Comparison of ENCODE assay signal across 1 cellular context in the genomic region with DNA sequence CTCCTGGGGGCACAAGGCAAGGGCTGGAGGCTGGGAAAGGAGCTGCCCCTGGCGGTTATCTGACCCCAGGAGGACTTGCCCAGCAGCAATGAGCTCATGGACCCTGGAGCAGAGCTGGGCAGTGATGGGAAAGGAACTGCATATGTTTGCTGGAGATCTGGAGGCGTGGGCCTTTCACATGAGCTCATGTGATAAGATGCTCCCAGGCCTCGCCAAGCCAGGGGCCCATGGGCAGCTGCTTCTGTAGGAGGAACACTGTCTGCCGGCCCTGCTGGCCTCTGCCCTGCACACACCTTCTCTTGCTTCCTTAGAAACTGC.
TF ChIP-seq lines count a peak whose summit lies in the region.

No MANE protein-coding gene starts in this region.

TF ChIP-seq in GM23338, 12 proteins besides CTCF, POLR2A, EP300 and RAD21 (continued from another document):
- TF ChIP-seq, protein P1, sequence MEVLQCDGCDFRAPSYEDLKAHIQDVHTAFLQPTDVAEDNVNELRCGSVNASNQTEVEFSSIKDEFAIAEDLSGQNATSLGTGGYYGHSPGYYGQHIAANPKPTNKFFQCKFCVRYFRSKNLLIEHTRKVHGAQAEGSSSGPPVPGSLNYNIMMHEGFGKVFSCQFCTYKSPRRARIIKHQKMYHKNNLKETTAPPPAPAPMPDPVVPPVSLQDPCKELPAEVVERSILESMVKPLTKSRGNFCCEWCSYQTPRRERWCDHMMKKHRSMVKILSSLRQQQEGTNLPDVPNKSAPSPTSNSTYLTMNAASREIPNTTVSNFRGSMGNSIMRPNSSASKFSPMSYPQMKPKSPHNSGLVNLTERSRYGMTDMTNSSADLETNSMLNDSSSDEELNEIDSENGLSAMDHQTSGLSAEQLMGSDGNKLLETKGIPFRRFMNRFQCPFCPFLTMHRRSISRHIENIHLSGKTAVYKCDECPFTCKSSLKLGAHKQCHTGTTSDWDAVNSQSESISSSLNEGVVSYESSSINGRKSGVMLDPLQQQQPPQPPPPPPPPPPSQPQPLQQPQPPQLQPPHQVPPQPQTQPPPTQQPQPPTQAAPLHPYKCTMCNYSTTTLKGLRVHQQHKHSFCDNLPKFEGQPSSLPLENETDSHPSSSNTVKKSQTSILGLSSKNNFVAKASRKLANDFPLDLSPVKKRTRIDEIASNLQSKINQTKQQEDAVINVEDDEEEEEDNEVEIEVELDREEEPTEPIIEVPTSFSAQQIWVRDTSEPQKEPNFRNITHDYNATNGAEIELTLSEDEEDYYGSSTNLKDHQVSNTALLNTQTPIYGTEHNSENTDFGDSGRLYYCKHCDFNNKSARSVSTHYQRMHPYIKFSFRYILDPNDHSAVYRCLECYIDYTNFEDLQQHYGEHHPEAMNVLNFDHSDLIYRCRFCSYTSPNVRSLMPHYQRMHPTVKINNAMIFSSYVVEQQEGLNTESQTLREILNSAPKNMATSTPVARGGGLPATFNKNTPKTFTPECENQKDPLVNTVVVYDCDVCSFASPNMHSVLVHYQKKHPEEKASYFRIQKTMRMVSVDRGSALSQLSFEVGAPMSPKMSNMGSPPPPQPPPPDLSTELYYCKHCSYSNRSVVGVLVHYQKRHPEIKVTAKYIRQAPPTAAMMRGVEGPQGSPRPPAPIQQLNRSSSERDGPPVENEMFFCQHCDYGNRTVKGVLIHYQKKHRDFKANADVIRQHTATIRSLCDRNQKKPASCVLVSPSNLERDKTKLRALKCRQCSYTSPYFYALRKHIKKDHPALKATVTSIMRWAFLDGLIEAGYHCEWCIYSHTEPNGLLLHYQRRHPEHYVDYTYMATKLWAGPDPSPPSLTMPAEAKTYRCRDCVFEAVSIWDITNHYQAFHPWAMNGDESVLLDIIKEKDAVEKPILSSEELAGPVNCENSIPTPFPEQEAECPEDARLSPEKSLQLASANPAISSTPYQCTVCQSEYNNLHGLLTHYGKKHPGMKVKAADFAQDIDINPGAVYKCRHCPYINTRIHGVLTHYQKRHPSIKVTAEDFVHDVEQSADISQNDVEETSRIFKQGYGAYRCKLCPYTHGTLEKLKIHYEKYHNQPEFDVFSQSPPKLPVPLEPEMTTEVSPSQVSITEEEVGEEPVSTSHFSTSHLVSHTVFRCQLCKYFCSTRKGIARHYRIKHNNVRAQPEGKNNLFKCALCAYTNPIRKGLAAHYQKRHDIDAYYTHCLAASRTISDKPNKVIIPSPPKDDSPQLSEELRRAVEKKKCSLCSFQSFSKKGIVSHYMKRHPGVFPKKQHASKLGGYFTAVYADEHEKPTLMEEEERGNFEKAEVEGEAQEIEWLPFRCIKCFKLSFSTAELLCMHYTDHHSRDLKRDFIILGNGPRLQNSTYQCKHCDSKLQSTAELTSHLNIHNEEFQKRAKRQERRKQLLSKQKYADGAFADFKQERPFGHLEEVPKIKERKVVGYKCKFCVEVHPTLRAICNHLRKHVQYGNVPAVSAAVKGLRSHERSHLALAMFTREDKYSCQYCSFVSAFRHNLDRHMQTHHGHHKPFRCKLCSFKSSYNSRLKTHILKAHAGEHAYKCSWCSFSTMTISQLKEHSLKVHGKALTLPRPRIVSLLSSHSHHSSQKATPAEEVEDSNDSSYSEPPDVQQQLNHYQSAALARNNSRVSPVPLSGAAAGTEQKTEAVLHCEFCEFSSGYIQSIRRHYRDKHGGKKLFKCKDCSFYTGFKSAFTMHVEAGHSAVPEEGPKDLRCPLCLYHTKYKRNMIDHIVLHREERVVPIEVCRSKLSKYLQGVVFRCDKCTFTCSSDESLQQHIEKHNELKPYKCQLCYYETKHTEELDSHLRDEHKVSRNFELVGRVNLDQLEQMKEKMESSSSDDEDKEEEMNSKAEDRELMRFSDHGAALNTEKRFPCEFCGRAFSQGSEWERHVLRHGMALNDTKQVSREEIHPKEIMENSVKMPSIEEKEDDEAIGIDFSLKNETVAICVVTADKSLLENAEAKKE (CRISPR knock-in tag; IDR thresholded peaks at IDR 0.05), result no peak
- no peak for TF ChIP-seq STAT1 (IDR thresholded peaks at IDR 0.05; ENCODE audit: unreplicated experiment)
